ENCODE assay signal across 9 cellular contexts in genomic region chr17:41777157-41777578, GRCh38. TPM values are rescaled to one million over a fixed set of nuclear protein-coding genes. Genes with fewer than 3 reads are reported as not detected.
DNase-seq lines count a peak whose midpoint lies in the region; ATAC-seq and TF ChIP-seq lines count a peak whose summit lies in the region.
"Had no signal": no experiment of that assay in that cellular context is flagged by ENCODE, and none has a peak within 500 bp of the region (broad histone marks: within the 10 kb centered on the region; RNA-seq: fewer than 3 reads in every experiment).

No MANE protein-coding gene starts in this region.

- H2AFZ ChIP-seq in Karpas-422 (ENCODE audit: low read length) = no peak overlapping the region

- H3K27ac ChIP-seq in colonic mucosa (peak overlapping the region; percentile 95), temporal lobe (ENCODE audit: low read depth, low read length) (peak overlapping the region; percentile 78), Karpas-422 (ENCODE audit: low read length) (no peak overlapping the region)

- no peak overlapping the region for H3K4me3 ChIP-seq in colonic mucosa
- H3K4me3 ChIP-seq in Karpas-422 (ENCODE audit: low read length) = no peak overlapping the region

- peak overlapping the region in 1 of 2 donors; percentile 68 for H3K9ac ChIP-seq in colonic mucosa (ENCODE audit: low read depth in 2 of 2, low read length in 2 of 2)
- no peak overlapping the region for H3K9ac ChIP-seq in Karpas-422 (ENCODE audit: low read length)

- H3K36me3 ChIP-seq in colonic mucosa = no peaks in the 10 kb centered on the region
- H3K36me3 ChIP-seq in Karpas-422 (ENCODE audit: insufficient read depth, low read length) = no peaks in the 10 kb centered on the region

- no peaks in the 10 kb centered on the region for H4K20me1 ChIP-seq in Karpas-422 (ENCODE audit: insufficient read depth, low read depth, low read length)

- no peak overlapping the region for H3K4me2 ChIP-seq in Karpas-422 (ENCODE audit: low read depth, low read length, poor library complexity, severe bottlenecking)

- TF ChIP-seq EP300 in Ishikawa (IDR thresholded peaks at IDR 0.05; ENCODE audit: borderline replicate concordance) = peak; percentile 96

- H3K79me2 ChIP-seq in Karpas-422 (ENCODE audit: low read length) = no peaks in the 10 kb centered on the region

- no peak for DNase-seq in colonic mucosa
- peak; percentile 65 for DNase-seq in left lobe of liver (ENCODE audit: low spot score)
- no peak for DNase-seq in GM19238 (ENCODE audit: insufficient read length, low spot score)
- DNase-seq in Karpas-422 = no peak
- no peak for DNase-seq in erythroblast (lab: John Stamatoyannopoulos, UW)
- DNase-seq: stimulated activated naive CD4-positive, alpha-beta T cell had no signal

- no peaks in the 10 kb centered on the region for H3K27me3 ChIP-seq in colonic mucosa
- H3K27me3 ChIP-seq in Karpas-422 (ENCODE audit: low read length) = no peaks in the 10 kb centered on the region

- peak; percentile 76 for TF ChIP-seq RAD21 in Ishikawa (IDR thresholded peaks at IDR 0.05; ENCODE audit: low read depth)

- H3K9me3 ChIP-seq in colonic mucosa = no peaks in the 10 kb centered on the region
- H3K9me3 ChIP-seq in Karpas-422 (ENCODE audit: low read length) = no peaks in the 10 kb centered on the region

- intact Hi-C loops in colonic mucosa (cut with DNase I) = no loop called here

- H3K4me1 ChIP-seq in colonic mucosa (peaks cover 57% of the 10 kb centered on the region), Karpas-422 (ENCODE audit: low read length) (peaks cover 3% of the 10 kb centered on the region)

- TF ChIP-seq CTCF in colonic mucosa (IDR thresholded peaks at IDR 0.05) = peak; percentile 11

- peak; percentile 47 for ATAC-seq in left lobe of liver
- ATAC-seq in GM21825 (IDR thresholded peaks at IDR 0.05; ENCODE audit: unreplicated experiment) = no peak

- TF ChIP-seq POLR2A in erythroblast (IDR thresholded peaks at IDR 0.05; ENCODE audit: low read length) = no peak

- H3K9me2 ChIP-seq in Karpas-422 (replicated peaks; ENCODE audit: insufficient read depth, low read length) = no peaks in the 10 kb centered on the region

TF ChIP-seq in Ishikawa, 13 proteins besides CTCF, POLR2A, EP300 and RAD21:
- TF ChIP-seq CEBPB (IDR thresholded peaks at IDR 0.05) (no peak), NFIC (IDR thresholded peaks at IDR 0.05) (peak; percentile 84), ZBTB7A (IDR thresholded peaks at IDR 0.05; ENCODE audit: low read depth) (peak; percentile 1; the same call in 1 of the 2 replicates), TEAD4 (IDR thresholded peaks at IDR 0.05) (peak; percentile 100), FOXM1 (IDR thresholded peaks at IDR 0.05; ENCODE audit: borderline replicate concordance, low read depth) (peak; percentile 86), TCF12 (IDR thresholded peaks at IDR 0.05; ENCODE audit: low read depth) (peak; percentile 98), EGR1 (IDR thresholded peaks at IDR 0.05) (no peak), YY1 (IDR thresholded peaks at IDR 0.05; ENCODE audit: low read depth) (peak; percentile 76; the same call in 1 of the 2 replicates), USF1 (IDR thresholded peaks at IDR 0.05) (no peak), CREB1 (IDR thresholded peaks at IDR 0.05; ENCODE audit: low read depth) (no peak), MAX (IDR thresholded peaks at IDR 0.05) (peak; percentile 89), REST (IDR thresholded peaks at IDR 0.05; ENCODE audit: low read depth) (no peak), TAF1 (IDR thresholded peaks at IDR 0.05; ENCODE audit: low read depth) (no peak)

RNA-seq across cellular contexts. Expression of gene JUP, which starts 9.3 kb away (rescaled TPM):
- total RNA-seq in colonic mucosa = 100 to 1,000 TPM; 317 to 353 TPM
- total RNA-seq in left lobe of liver = 72.5 TPM
- total RNA-seq in temporal lobe = 46.7 TPM
- total RNA-seq in Karpas-422 (2014; rRNA removed; shearing (Covaris generic); ENCODE audit: low replicate concordance) = 102 and 133 TPM in 2 replicates

RNA-seq across cellular contexts. Expression of gene P3H4, which starts 34.6 kb away (rescaled TPM):
- 10 to 100 TPM in 1 of 2 donors, 1 to 10 TPM in 1; 8.5 to 16.7 TPM for total RNA-seq in colonic mucosa
- total RNA-seq in left lobe of liver = 3.3 TPM
- 8.1 TPM for total RNA-seq in temporal lobe
- 0.61 TPM in 1 of 2 replicates, not detected in the other for total RNA-seq in Karpas-422 (2014; rRNA removed; shearing (Covaris generic); ENCODE audit: low replicate concordance)

RNA-seq across cellular contexts. Expression of gene FKBP10, which starts 35.6 kb away (rescaled TPM):
- total RNA-seq in colonic mucosa = 10 to 100 TPM; 10.3 to 12.8 TPM
- 5.1 TPM for total RNA-seq in left lobe of liver
- 8.4 TPM for total RNA-seq in temporal lobe
- 0.54 and 1.9 TPM in 2 replicates for total RNA-seq in Karpas-422 (2014; rRNA removed; shearing (Covaris generic); ENCODE audit: low replicate concordance)

RNA-seq across cellular contexts. Expression of gene HAP1, which starts 42.7 kb away (rescaled TPM):
- under 1 TPM; 0.10 to 0.53 TPM for total RNA-seq in colonic mucosa
- not detected for total RNA-seq in left lobe of liver
- total RNA-seq in temporal lobe = under 0.01 TPM
- total RNA-seq in Karpas-422 (2014; rRNA removed; shearing (Covaris generic); ENCODE audit: low replicate concordance) = 0.04 and 0.48 TPM in 2 replicates

RNA-seq across cellular contexts. Expression of gene NT5C3B, which starts 58.9 kb away (rescaled TPM):
- total RNA-seq in colonic mucosa = 10 to 100 TPM; 19.5 to 20.2 TPM
- 24.3 TPM for total RNA-seq in left lobe of liver
- 87.3 TPM for total RNA-seq in temporal lobe
- 10.5 and 17.8 TPM in 2 replicates for total RNA-seq in Karpas-422 (2014; rRNA removed; shearing (Covaris generic); ENCODE audit: low replicate concordance)
